18 cellular contexts compared by ENCODE assay signal in genomic region chr18:50006470-50007046, GRCh38.
A peak's percentile ranks its signal among the peaks of the same experiment; 100 is the strongest.
DNase-seq lines count a peak whose midpoint lies in the region; ATAC-seq and TF ChIP-seq lines count a peak whose summit lies in the region.
"Had no signal": no experiment of that assay in that cellular context is flagged by ENCODE, and none has a peak within 500 bp of the region (broad histone marks: within the 10 kb centered on the region; RNA-seq: fewer than 3 reads in every experiment).

No MANE protein-coding gene starts in this region.

- TF ChIP-seq CTCF in epithelial cell of esophagus (IDR thresholded peaks at IDR 0.05; ENCODE audit: insufficient read depth, low read depth, low read length, missing control alignments) (no peak), upper lobe of right lung (IDR thresholded peaks at IDR 0.05) (no peak)

- H3K9me3 ChIP-seq in upper lobe of right lung, result no peaks in the 10 kb centered on the region

- no peaks in the 10 kb centered on the region for H3K36me3 ChIP-seq in upper lobe of right lung

- H3K27me3 ChIP-seq in upper lobe of right lung, result no peaks in the 10 kb centered on the region

- intact Hi-C loops in upper lobe of right lung (cut with DNase I) (no loop called here), left ventricle myocardium superior (cut with micrococcal nuclease) (no loop called here)

- H3K4me1 ChIP-seq in upper lobe of right lung, result no peaks in the 10 kb centered on the region

- H3K4me3 ChIP-seq in epithelial cell of esophagus (ENCODE audit: low read length) (no peak overlapping the region), upper lobe of right lung (no peak overlapping the region)
- H3K4me3 ChIP-seq: K562 had no signal

- H3K27ac ChIP-seq in upper lobe of right lung, result no peak overlapping the region
- H3K27ac ChIP-seq: C4-2B had no signal

- ATAC-seq in upper lobe of right lung, result peak; percentile 12
- no peak for ATAC-seq in GM19455 (IDR thresholded peaks at IDR 0.05; ENCODE audit: unreplicated experiment)
- no peak for ATAC-seq in HG02571 (IDR thresholded peaks at IDR 0.05; ENCODE audit: unreplicated experiment)
- no peak for ATAC-seq in left ventricle myocardium superior
- ATAC-seq: HCT116, K562, Panc1, Right ventricle myocardium inferior had no signal

- DNase-seq in activated CD4-positive, alpha-beta T cell treated with anti-CD3 and anti-CD28 coated beads for 48 hours, result peak; percentile 3
- no peak for DNase-seq in activated CD4-positive, alpha-beta T cell treated with anti-CD3 and anti-CD28 coated beads, Interleukin-2, amount 50 U/mL, for 1 hour
- DNase-seq in NCI-H146 (lab: John Stamatoyannopoulos, UW), result peak; percentile 77
- DNase-seq in epithelial cell of esophagus (ENCODE audit: low read depth), result peak; percentile 16
- DNase-seq in upper lobe of right lung, result no peak
- no peak for DNase-seq in left ventricle myocardium superior
- DNase-seq: EL, MV-4-11, NCI-H1436, NCI-H2227 treated with DMSO at 0.1 percent for 48 hours, NCI-H526 had no signal

Comparison
In these comparisons a context has a peak if more than half of its experiments do, and no peak if none do; other contexts are left out.
1. DNase-seq: peak in activated CD4-positive, alpha-beta T cell treated with anti-CD3 and anti-CD28 coated beads for 48 hours (single experiment), NCI-H146 (single experiment) and epithelial cell of esophagus (single experiment); none in activated CD4-positive, alpha-beta T cell treated with anti-CD3 and anti-CD28 coated beads, Interleukin-2, amount 50 U/mL, for 1 hour (single experiment), upper lobe of right lung (single experiment) and left ventricle myocardium superior (single experiment).